16 cellular contexts compared by ENCODE assay signal in genomic region chr14:102201369-102201748, GRCh38.
DNase-seq lines count a peak whose midpoint lies in the region; ATAC-seq, FAIRE-seq and TF ChIP-seq lines count a peak whose summit lies in the region.
"Had no signal": no experiment of that assay in that cellular context is flagged by ENCODE, and none has a peak within 500 bp of the region (broad histone marks: within the 10 kb centered on the region; RNA-seq: fewer than 3 reads in every experiment).

No MANE protein-coding gene starts in this region.

- H3K27me3 ChIP-seq in CD4-positive, alpha-beta memory T cell (ENCODE audit: insufficient read depth, low read length) = no peaks in the 10 kb centered on the region

- no peak overlapping the region for H3K27ac ChIP-seq in CD4-positive, alpha-beta memory T cell (ENCODE audit: low read depth, low read length)
- H3K27ac ChIP-seq: parathyroid adenoma had no signal

- H3K36me3 ChIP-seq in CD4-positive, alpha-beta memory T cell (ENCODE audit: insufficient read depth, low read length) = peaks cover 34% of the 10 kb centered on the region

- CTCF ChIA-PET in CD4-positive, alpha-beta memory T cell (lab: Charles Lee; ENCODE audit: partially characterized antibody) = interaction anchor here (1.1 kb wide), 1 partner anchor 35 kb away, joined by 3 read pairs; no protein-coding TSS in a partner anchor

- no peaks in the 10 kb centered on the region for H3K27me3 Mint-ChIP-seq in CD4-positive, alpha-beta memory T cell
- no peaks in the 10 kb centered on the region for H3K27me3 Mint-ChIP-seq in activated T-helper 2 cell treated with anti-CD3 and anti-CD28 coated beads, Interferon-gamma antibody, Interleukin-2, Interleukin-4, amounts not matched to agents 10 μg/mL and 5 μg/mL and 100 μg/mL, durations not matched to agents 14 hours and 24 hours and 36 hours (ENCODE audit: low read depth)
- no peaks in the 10 kb centered on the region for H3K27me3 Mint-ChIP-seq in natural killer cell (ENCODE audit: low read depth in 2 of 2)

- no peak overlapping the region for H3K4me3 ChIP-seq in CD4-positive, alpha-beta memory T cell (ENCODE audit: low read length in 2 of 2)

- H3K9me3 ChIP-seq in CD4-positive, alpha-beta memory T cell (ENCODE audit: control insufficient read depth in 1 of 2, low read length in 2 of 2) = no peaks in the 10 kb centered on the region

- DNase-seq in CD4-positive, alpha-beta memory T cell = peak in 1 of 5 donors; percentile 26
- DNase-seq in GM18507 (ENCODE audit: extremely low spot score, insufficient read length, low read depth) (no peak), natural killer cell (no peak), DMS153 treated with DMSO at 0.1 percent for 48 hours (lab: John Stamatoyannopoulos, UW; ENCODE audit: unreplicated experiment) (no peak), Right ventricle myocardium inferior (ENCODE audit: missing footprints) (no peak)
- no peak for DNase-seq in activated T-helper 2 cell treated with anti-CD3 and anti-CD28 coated beads, Interferon-gamma antibody, Interleukin-2, Interleukin-4, amounts not matched to agents 10 μg/mL and 5 μg/mL and 100 μg/mL, durations not matched to agents 14 hours and 24 hours and 36 hours (ENCODE audit: low spot score)
- DNase-seq: effector memory CD4-positive, alpha-beta T cell; foreskin melanocyte; mesendoderm; NCI-H226; stimulated activated naive CD4-positive, alpha-beta T cell treated with Interleukin-2 at 50 U/mL for 16 hours had no signal

- peak overlapping the region; percentile 27 to 84 (median 50) for H3K4me3 Mint-ChIP-seq in CD4-positive, alpha-beta memory T cell
- H3K4me3 Mint-ChIP-seq in activated T-helper 2 cell treated with anti-CD3 and anti-CD28 coated beads, Interferon-gamma antibody, Interleukin-2, Interleukin-4, amounts not matched to agents 10 μg/mL and 5 μg/mL and 100 μg/mL, durations not matched to agents 14 hours and 24 hours and 36 hours (ENCODE audit: low read depth) = no peak overlapping the region
- no peak overlapping the region for H3K4me3 Mint-ChIP-seq in natural killer cell
- H3K4me3 Mint-ChIP-seq: CD14-positive monocyte; T-helper 1 cell treated with Interleukin-12 subunit alpha and Interleukin-12 subunit beta and Interleukin-4 antibody, amounts not matched to agents 30 μg/mL and 1 μg/mL, for 36 hours had no signal

- H3K9me3 Mint-ChIP-seq in CD4-positive, alpha-beta memory T cell = peaks cover 0 to 4% (median 0%) of the 10 kb centered on the region in 8 donors
- no peaks in the 10 kb centered on the region for H3K9me3 Mint-ChIP-seq in activated T-helper 2 cell treated with anti-CD3 and anti-CD28 coated beads, Interferon-gamma antibody, Interleukin-2, Interleukin-4, amounts not matched to agents 10 μg/mL and 5 μg/mL and 100 μg/mL, durations not matched to agents 14 hours and 24 hours and 36 hours
- no peaks in the 10 kb centered on the region for H3K9me3 Mint-ChIP-seq in natural killer cell
- H3K9me3 Mint-ChIP-seq: T-helper 1 cell treated with Interleukin-12 subunit alpha and Interleukin-12 subunit beta and Interleukin-4 antibody, amounts not matched to agents 30 μg/mL and 1 μg/mL, for 36 hours had no signal

- peak overlapping the region; percentile 60 to 93 (median 86) for H3K27ac Mint-ChIP-seq in CD4-positive, alpha-beta memory T cell
- peak overlapping the region; percentile 56 for H3K27ac Mint-ChIP-seq in activated T-helper 2 cell treated with anti-CD3 and anti-CD28 coated beads, Interferon-gamma antibody, Interleukin-2, Interleukin-4, amounts not matched to agents 10 μg/mL and 5 μg/mL and 100 μg/mL, durations not matched to agents 14 hours and 24 hours and 36 hours
- peak overlapping the region; percentile 68 to 81 for H3K27ac Mint-ChIP-seq in natural killer cell
- H3K27ac Mint-ChIP-seq: T-helper 1 cell treated with Interleukin-12 subunit alpha and Interleukin-12 subunit beta and Interleukin-4 antibody, amounts not matched to agents 30 μg/mL and 1 μg/mL, for 36 hours had no signal

- H3K36me3 Mint-ChIP-seq in CD4-positive, alpha-beta memory T cell = peaks cover 46 to 64% of the 10 kb centered on the region in 2 donors
- peaks cover 62% of the 10 kb centered on the region for H3K36me3 Mint-ChIP-seq in activated T-helper 2 cell treated with anti-CD3 and anti-CD28 coated beads, Interferon-gamma antibody, Interleukin-2, Interleukin-4, amounts not matched to agents 10 μg/mL and 5 μg/mL and 100 μg/mL, durations not matched to agents 14 hours and 24 hours and 36 hours (ENCODE audit: low read depth)
- no peaks in the 10 kb centered on the region for H3K36me3 Mint-ChIP-seq in natural killer cell

- peaks cover 33% of the 10 kb centered on the region for H3K4me1 ChIP-seq in CD4-positive, alpha-beta memory T cell (ENCODE audit: insufficient read depth, low read length)

- peaks cover 39 to 61% (median 53%) of the 10 kb centered on the region in 4 donors for H3K4me1 Mint-ChIP-seq in CD4-positive, alpha-beta memory T cell
- H3K4me1 Mint-ChIP-seq in activated T-helper 2 cell treated with anti-CD3 and anti-CD28 coated beads, Interferon-gamma antibody, Interleukin-2, Interleukin-4, amounts not matched to agents 10 μg/mL and 5 μg/mL and 100 μg/mL, durations not matched to agents 14 hours and 24 hours and 36 hours (ENCODE audit: low read depth) = peaks cover 33% of the 10 kb centered on the region
- H3K4me1 Mint-ChIP-seq in natural killer cell = peaks cover 51 to 60% of the 10 kb centered on the region in 2 donors

- intact Hi-C loops in CD4-positive, alpha-beta memory T cell (cut with micrococcal nuclease) = no loop called here
- intact Hi-C loops in activated T-helper 2 cell treated with anti-CD3 and anti-CD28 coated beads, Interferon-gamma antibody, Interleukin-2, Interleukin-4, amounts not matched to agents 10 μg/mL and 5 μg/mL and 100 μg/mL, durations not matched to agents 14 hours and 24 hours and 36 hours (cut with micrococcal nuclease) = loop anchor here (2.0 kb wide), 1 partner anchor 61 kb away; no protein-coding TSS in a partner anchor
- intact Hi-C loops in natural killer cell (cut with micrococcal nuclease) (no loop called here), Right ventricle myocardium inferior (cut with DNase I) (no loop called here)

- peak; percentile 48 for FAIRE-seq in GM18507 (lab: Jason Lieb, UNC)
- FAIRE-seq: RCC 7860 had no signal

- TF ChIP-seq CTCF in natural killer cell (IDR thresholded peaks at IDR 0.05) = no peak

- POLR2A ChIA-PET in CD4-positive, alpha-beta memory T cell (lab: Charles Lee; ENCODE audit: partially characterized antibody) = no interaction called here

- ATAC-seq in natural killer cell (no peak), HG02970 (IDR thresholded peaks at IDR 0.05; ENCODE audit: low FRiP score, unreplicated experiment) (no peak), Right ventricle myocardium inferior (no peak)

Comparison
In these comparisons a context has a peak if more than half of its experiments do, and no peak if none do; other contexts are left out.
1. H3K4me3 Mint-ChIP-seq: peak in CD4-positive, alpha-beta memory T cell (8 of 8); none in activated T-helper 2 cell treated with anti-CD3 and anti-CD28 coated beads, Interferon-gamma antibody, Interleukin-2, Interleukin-4, amounts not matched to agents 10 μg/mL and 5 μg/mL and 100 μg/mL, durations not matched to agents 14 hours and 24 hours and 36 hours (single experiment) and natural killer cell (single experiment).
2. Peak in every context shown above with its lines, with median percentiles within 50 percentile points of each other: H3K27ac Mint-ChIP-seq.